In the genomic region with DNA sequence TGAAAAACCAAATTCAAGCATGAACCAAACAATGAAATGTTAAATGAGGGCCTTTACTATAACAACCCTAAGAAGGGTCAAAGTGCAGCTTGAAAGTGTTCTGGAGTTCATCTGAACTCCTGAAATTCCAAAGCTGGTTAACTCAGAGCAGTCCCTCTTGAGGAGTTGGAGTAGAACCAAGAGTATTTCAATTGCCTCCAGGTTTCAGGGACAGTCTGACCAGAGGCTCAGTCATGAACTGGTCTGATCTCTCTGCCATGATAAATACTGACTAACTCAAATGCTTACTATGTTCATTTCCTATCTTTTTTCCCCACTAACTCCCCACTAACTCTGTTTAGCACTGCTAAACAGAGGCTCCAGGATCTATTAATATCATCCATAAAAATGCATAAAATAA, we compare ENCODE assay signal across 9 cellular contexts. TPM values are rescaled to one million over a fixed set of nuclear protein-coding genes. Genes with fewer than 3 reads are reported as not detected.
DNase-seq lines count a peak whose midpoint lies in the region; ATAC-seq and TF ChIP-seq lines count a peak whose summit lies in the region.
"Had no signal": no experiment of that assay in that cellular context is flagged by ENCODE, and none has a peak within 500 bp of the region (broad histone marks: within the 10 kb centered on the region; RNA-seq: fewer than 3 reads in every experiment).

No MANE protein-coding gene starts in this region.

- no peaks in the 10 kb centered on the region for H3K27me3 Mint-ChIP-seq in activated CD4-positive, alpha-beta T cell treated with anti-CD3 and anti-CD28 coated beads, Interleukin-2, amount 10 ng/mL, durations not matched to agents 24 days and 14 days
- H3K27me3 Mint-ChIP-seq in activated CD8-positive, alpha-beta T cell treated with anti-CD3 and anti-CD28 coated beads for 36 hours = no peaks in the 10 kb centered on the region
- H3K27me3 Mint-ChIP-seq in glutamatergic neuron (ENCODE audit: unreplicated experiment) = peaks cover 9% of the 10 kb centered on the region

- POLR2A ChIA-PET in activated CD8-positive, alpha-beta T cell treated with anti-CD3 and anti-CD28 coated beads for 36 hours (lab: Charles Lee) = interaction anchor here (0.9 to 1.6 kb wide), 2 partner anchors 10 to 59 kb away, joined by 3 to 4 read pairs; no protein-coding TSS in a partner anchor

- DNase-seq in activated CD4-positive, alpha-beta T cell treated with anti-CD3 and anti-CD28 coated beads, Interleukin-2, amount 10 ng/mL, durations not matched to agents 24 days and 14 days = no peak
- no peak for DNase-seq in activated CD4-positive, alpha-beta T cell treated with anti-CD3 and anti-CD28 coated beads for 4 hours
- DNase-seq in activated CD8-positive, alpha-beta T cell treated with anti-CD3 and anti-CD28 coated beads for 36 hours = no peak
- DNase-seq in glutamatergic neuron (no peak), stromal cell of bone marrow (ENCODE audit: low read depth) (peak; percentile 67), NCI-H146 treated with DMSO at 0.1 percent for 48 hours (lab: John Stamatoyannopoulos, UW; ENCODE audit: unreplicated experiment) (no peak), NCI-H2227 treated with DMSO at 0.1 percent for 48 hours (lab: John Stamatoyannopoulos, UW) (no peak)
- DNase-seq: activated CD8-positive, alpha-beta memory T cell treated with anti-CD3 and anti-CD28 coated beads, Interleukin-2, amount 50 U/mL, for 48 hours had no signal

- peak overlapping the region; percentile 67 for H3K27ac Mint-ChIP-seq in activated CD4-positive, alpha-beta T cell treated with anti-CD3 and anti-CD28 coated beads, Interleukin-2, amount 10 ng/mL, durations not matched to agents 24 days and 14 days
- peak overlapping the region; percentile 78 for H3K27ac Mint-ChIP-seq in activated CD8-positive, alpha-beta T cell treated with anti-CD3 and anti-CD28 coated beads for 36 hours
- H3K27ac Mint-ChIP-seq in glutamatergic neuron (ENCODE audit: unreplicated experiment) = no peak overlapping the region

- peak overlapping the region; percentile 80 for H3K4me3 Mint-ChIP-seq in activated CD4-positive, alpha-beta T cell treated with anti-CD3 and anti-CD28 coated beads, Interleukin-2, amount 10 ng/mL, durations not matched to agents 24 days and 14 days
- peak overlapping the region; percentile 89 for H3K4me3 Mint-ChIP-seq in activated CD8-positive, alpha-beta T cell treated with anti-CD3 and anti-CD28 coated beads for 36 hours
- H3K4me3 Mint-ChIP-seq in glutamatergic neuron (ENCODE audit: unreplicated experiment) = peak overlapping the region; percentile 50

- peaks cover 39% of the 10 kb centered on the region for H3K36me3 Mint-ChIP-seq in activated CD4-positive, alpha-beta T cell treated with anti-CD3 and anti-CD28 coated beads, Interleukin-2, amount 10 ng/mL, durations not matched to agents 24 days and 14 days (ENCODE audit: low read depth)
- peaks cover 43% of the 10 kb centered on the region for H3K36me3 Mint-ChIP-seq in activated CD8-positive, alpha-beta T cell treated with anti-CD3 and anti-CD28 coated beads for 36 hours (ENCODE audit: low read depth)
- H3K36me3 Mint-ChIP-seq in glutamatergic neuron (ENCODE audit: unreplicated experiment) = no peaks in the 10 kb centered on the region

- CTCF ChIA-PET in activated CD8-positive, alpha-beta T cell treated with anti-CD3 and anti-CD28 coated beads for 36 hours (lab: Charles Lee) = interaction anchor here (1.0 to 2.1 kb wide), 5 partner anchors 31 to 183 kb away, joined by 3 to 16 read pairs (median 4); a partner anchor contains a TSS

- no peak for ATAC-seq in activated CD8-positive, alpha-beta T cell treated with anti-CD3 and anti-CD28 coated beads for 36 hours
- ATAC-seq in HG02981 (IDR thresholded peaks at IDR 0.05; ENCODE audit: unreplicated experiment) = no peak

- peaks cover 60% of the 10 kb centered on the region for H3K4me1 Mint-ChIP-seq in activated CD4-positive, alpha-beta T cell treated with anti-CD3 and anti-CD28 coated beads, Interleukin-2, amount 10 ng/mL, durations not matched to agents 24 days and 14 days
- peaks cover 61% of the 10 kb centered on the region for H3K4me1 Mint-ChIP-seq in activated CD8-positive, alpha-beta T cell treated with anti-CD3 and anti-CD28 coated beads for 36 hours (ENCODE audit: low read depth)
- H3K4me1 Mint-ChIP-seq in glutamatergic neuron (ENCODE audit: low read depth, unreplicated experiment) = peaks cover 21% of the 10 kb centered on the region

- H3K9me3 Mint-ChIP-seq in activated CD4-positive, alpha-beta T cell treated with anti-CD3 and anti-CD28 coated beads, Interleukin-2, amount 10 ng/mL, durations not matched to agents 24 days and 14 days = no peaks in the 10 kb centered on the region
- H3K9me3 Mint-ChIP-seq in activated CD8-positive, alpha-beta T cell treated with anti-CD3 and anti-CD28 coated beads for 36 hours = no peaks in the 10 kb centered on the region
- H3K9me3 Mint-ChIP-seq in glutamatergic neuron (ENCODE audit: unreplicated experiment) = peaks cover 6% of the 10 kb centered on the region

- intact Hi-C loops in activated CD4-positive, alpha-beta T cell treated with anti-CD3 and anti-CD28 coated beads, Interleukin-2, amount 10 ng/mL, durations not matched to agents 24 days and 14 days (cut with micrococcal nuclease) = loop anchor here (5.0 kb wide), 3 partner anchors 116 to 331 kb away; a partner anchor contains a TSS
- intact Hi-C loops in activated CD8-positive, alpha-beta T cell treated with anti-CD3 and anti-CD28 coated beads for 36 hours (cut with micrococcal nuclease) = loop anchor here (2.0 kb wide), 1 partner anchor 57 kb away; no protein-coding TSS in a partner anchor

- TF ChIP-seq CTCF in activated CD8-positive, alpha-beta T cell treated with anti-CD3 and anti-CD28 coated beads for 36 hours (IDR thresholded peaks at IDR 0.05) = no peak
- TF ChIP-seq CTCF in glutamatergic neuron (IDR thresholded peaks at IDR 0.05; ENCODE audit: partially characterized antibody, unreplicated experiment) = no peak

RNA-seq across cellular contexts. Expression of a gene that starts 2.7 kb away (rescaled TPM):
- total RNA-seq in activated CD4-positive, alpha-beta T cell treated with anti-CD3 and anti-CD28 coated beads, Interleukin-2, amount 10 ng/mL, durations not matched to agents 24 days and 14 days = 212 and 217 TPM in 2 replicates
- 100 to 1,000 TPM; 145 to 149 TPM for total RNA-seq in activated CD8-positive, alpha-beta T cell treated with anti-CD3 and anti-CD28 coated beads for 36 hours
- 100 TPM for total RNA-seq in glutamatergic neuron (ENCODE audit: unreplicated experiment)

RNA-seq across cellular contexts. Expression of a gene that starts 59.9 kb away (rescaled TPM):
- 31.6 and 33.1 TPM in 2 replicates for total RNA-seq in activated CD4-positive, alpha-beta T cell treated with anti-CD3 and anti-CD28 coated beads, Interleukin-2, amount 10 ng/mL, durations not matched to agents 24 days and 14 days
- total RNA-seq in activated CD8-positive, alpha-beta T cell treated with anti-CD3 and anti-CD28 coated beads for 36 hours = 10 to 100 TPM; 13.1 to 15.0 TPM
- total RNA-seq in glutamatergic neuron (ENCODE audit: unreplicated experiment) = 32.5 TPM
